ENCODE assay signal across 1 cellular context in the genomic region with DNA sequence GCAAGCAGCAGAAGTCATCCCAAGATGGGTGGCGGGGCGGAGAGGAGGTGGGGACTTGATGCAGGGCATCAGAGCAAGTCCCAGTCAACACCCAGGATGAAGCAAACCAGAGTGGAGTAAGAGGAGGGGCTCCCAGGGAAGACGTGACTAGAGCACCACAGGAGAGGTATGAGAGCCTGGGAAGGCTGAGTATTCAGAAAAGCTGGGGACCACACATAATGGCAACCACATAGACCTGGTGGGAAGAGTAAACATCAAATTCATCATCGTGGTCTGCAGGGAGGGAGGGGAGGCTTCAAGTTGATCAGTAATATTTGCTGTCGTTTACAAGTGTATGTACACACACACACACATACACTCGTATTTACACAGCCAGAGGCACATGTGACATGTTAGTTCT.
TF ChIP-seq lines count a peak whose summit lies in the region.

No MANE protein-coding gene starts in this region.

TF ChIP-seq in K562, 482 proteins besides CTCF, POLR2A, EP300 and RAD21 (continued from another document):
- TF ChIP-seq, protein P1, sequence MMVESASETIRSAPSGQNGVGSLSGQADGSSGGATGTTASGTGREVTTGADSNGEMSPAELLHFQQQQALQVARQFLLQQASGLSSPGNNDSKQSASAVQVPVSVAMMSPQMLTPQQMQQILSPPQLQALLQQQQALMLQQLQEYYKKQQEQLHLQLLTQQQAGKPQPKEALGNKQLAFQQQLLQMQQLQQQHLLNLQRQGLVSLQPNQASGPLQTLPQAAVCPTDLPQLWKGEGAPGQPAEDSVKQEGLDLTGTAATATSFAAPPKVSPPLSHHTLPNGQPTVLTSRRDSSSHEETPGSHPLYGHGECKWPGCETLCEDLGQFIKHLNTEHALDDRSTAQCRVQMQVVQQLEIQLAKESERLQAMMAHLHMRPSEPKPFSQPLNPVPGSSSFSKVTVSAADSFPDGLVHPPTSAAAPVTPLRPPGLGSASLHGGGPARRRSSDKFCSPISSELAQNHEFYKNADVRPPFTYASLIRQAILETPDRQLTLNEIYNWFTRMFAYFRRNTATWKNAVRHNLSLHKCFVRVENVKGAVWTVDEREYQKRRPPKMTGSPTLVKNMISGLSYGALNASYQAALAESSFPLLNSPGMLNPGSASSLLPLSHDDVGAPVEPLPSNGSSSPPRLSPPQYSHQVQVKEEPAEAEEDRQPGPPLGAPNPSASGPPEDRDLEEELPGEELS (CRISPR knock-in tag; IDR thresholded peaks at IDR 0.05; ENCODE audit: borderline replicate concordance), result 0 out of 2 replicates have a peak, but pooled peaks have one; percentile 62
- TF ChIP-seq GABPB1 (CRISPR knock-in tag; IDR thresholded peaks at IDR 0.05) (no peak), ZNF121 (CRISPR knock-in tag; conservative IDR thresholded peaks at IDR 0.05) (peak; percentile 18; the same call in 1 of the 2 replicates), MTA3 (IDR thresholded peaks at IDR 0.05; ENCODE audit: borderline replicate concordance) (no peak), SP2 (IDR thresholded peaks at IDR 0.05; ENCODE audit: extremely low read depth, low read depth, low read length, poor library complexity, severe bottlenecking) (peak; percentile 15), CREB1 (IDR thresholded peaks at IDR 0.05) (no peak), CREB1 (CRISPR knock-in tag; IDR thresholded peaks at IDR 0.05) (no peak), E2F3 (CRISPR knock-in tag; IDR thresholded peaks at IDR 0.05) (no peak), HSF4 (CRISPR knock-in tag; IDR thresholded peaks at IDR 0.05; ENCODE audit: borderline replicate concordance) (no peak), ZNF561 (CRISPR knock-in tag; conservative IDR thresholded peaks at IDR 0.05) (no peak)
- TF ChIP-seq, protein P2, sequence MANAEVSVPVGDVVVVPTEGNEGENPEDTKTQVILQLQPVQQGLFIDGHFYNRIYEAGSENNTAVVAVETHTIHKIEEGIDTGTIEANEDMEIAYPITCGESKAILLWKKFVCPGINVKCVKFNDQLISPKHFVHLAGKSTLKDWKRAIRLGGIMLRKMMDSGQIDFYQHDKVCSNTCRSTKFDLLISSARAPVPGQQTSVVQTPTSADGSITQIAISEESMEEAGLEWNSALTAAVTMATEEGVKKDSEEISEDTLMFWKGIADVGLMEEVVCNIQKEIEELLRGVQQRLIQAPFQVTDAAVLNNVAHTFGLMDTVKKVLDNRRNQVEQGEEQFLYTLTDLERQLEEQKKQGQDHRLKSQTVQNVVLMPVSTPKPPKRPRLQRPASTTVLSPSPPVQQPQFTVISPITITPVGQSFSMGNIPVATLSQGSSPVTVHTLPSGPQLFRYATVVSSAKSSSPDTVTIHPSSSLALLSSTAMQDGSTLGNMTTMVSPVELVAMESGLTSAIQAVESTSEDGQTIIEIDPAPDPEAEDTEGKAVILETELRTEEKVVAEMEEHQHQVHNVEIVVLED (CRISPR knock-in tag; IDR thresholded peaks at IDR 0.05), result no peak
- TF ChIP-seq, protein P3, sequence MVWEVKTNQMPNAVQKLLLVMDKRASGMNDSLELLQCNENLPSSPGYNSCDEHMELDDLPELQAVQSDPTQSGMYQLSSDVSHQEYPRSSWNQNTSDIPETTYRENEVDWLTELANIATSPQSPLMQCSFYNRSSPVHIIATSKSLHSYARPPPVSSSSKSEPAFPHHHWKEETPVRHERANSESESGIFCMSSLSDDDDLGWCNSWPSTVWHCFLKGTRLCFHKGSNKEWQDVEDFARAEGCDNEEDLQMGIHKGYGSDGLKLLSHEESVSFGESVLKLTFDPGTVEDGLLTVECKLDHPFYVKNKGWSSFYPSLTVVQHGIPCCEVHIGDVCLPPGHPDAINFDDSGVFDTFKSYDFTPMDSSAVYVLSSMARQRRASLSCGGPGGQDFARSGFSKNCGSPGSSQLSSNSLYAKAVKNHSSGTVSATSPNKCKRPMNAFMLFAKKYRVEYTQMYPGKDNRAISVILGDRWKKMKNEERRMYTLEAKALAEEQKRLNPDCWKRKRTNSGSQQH (CRISPR knock-in tag; IDR thresholded peaks at IDR 0.05), result 0 out of 2 replicates have a peak, but pooled peaks have one; percentile 23
